Comparison of ENCODE assay signal across 22 cellular contexts in genomic region chr2:43718530-43719124, GRCh38. TPM values are rescaled to one million over a fixed set of nuclear protein-coding genes. Genes with fewer than 3 reads are reported as not detected.
DNase-seq lines count a peak whose midpoint lies in the region; ATAC-seq, FAIRE-seq and TF ChIP-seq lines count a peak whose summit lies in the region.
"Had no signal": no experiment of that assay in that cellular context is flagged by ENCODE, and none has a peak within 500 bp of the region (broad histone marks: within the 10 kb centered on the region; RNA-seq: fewer than 3 reads in every experiment).

No MANE protein-coding gene starts in this region.

- intact Hi-C loops in activated T-helper 1 cell treated with anti-CD3 and anti-CD28 coated beads, Interleukin-12 subunit alpha, Interleukin-12 subunit beta, Interleukin-2, Interleukin-4 antibody, amounts not matched to agents 30 ng/mL and 10 ng/mL and 1 ng/mL, durations not matched to agents 14 hours and 24 hours and 36 hours (cut with micrococcal nuclease), result no loop called here

- H3K9me3 Mint-ChIP-seq in activated T-helper 1 cell treated with anti-CD3 and anti-CD28 coated beads, Interleukin-12 subunit alpha, Interleukin-12 subunit beta, Interleukin-2, Interleukin-4 antibody, amounts not matched to agents 30 ng/mL and 10 ng/mL and 1 ng/mL, durations not matched to agents 14 hours and 24 hours and 36 hours, result no peaks in the 10 kb centered on the region
- H3K9me3 Mint-ChIP-seq: activated CD4-positive, alpha-beta T cell treated with anti-CD3 and anti-CD28 coated beads, Interleukin-2, amount 10 ng/mL, durations not matched to agents 7 days and 5 days; effector memory CD8-positive, alpha-beta T cell had no signal

- DNase-seq in GM18507 (ENCODE audit: extremely low spot score, insufficient read length, low read depth) (no peak), fibroblast of villous mesenchyme (ENCODE audit: low read depth) (peak; percentile 61), mucosa of gallbladder (ENCODE audit: low spot score) (no peak), HPDE6-E6E7 (ENCODE audit: extremely low spot score) (no peak)
- DNase-seq in activated T-helper 1 cell treated with anti-CD3 and anti-CD28 coated beads, Interleukin-12 subunit alpha, Interleukin-12 subunit beta, Interleukin-2, Interleukin-4 antibody, amounts not matched to agents 30 ng/mL and 10 ng/mL and 1 ng/mL, durations not matched to agents 14 hours and 24 hours and 36 hours (ENCODE audit: low spot score), result no peak
- DNase-seq: activated CD4-positive, alpha-beta T cell treated with anti-CD3 and anti-CD28 coated beads, Interleukin-2, amount 10 ng/mL, durations not matched to agents 7 days and 5 days; cerebellar nuclear complex; COR-L47; effector memory CD8-positive, alpha-beta T cell; heart right ventricle; KG1; naive B cell; NCI-H748 treated with DMSO at 0.1 percent for 48 hours; Peyer's patch; posterior cingulate gyrus; stimulated activated CD4-positive, alpha-beta T cell treated with anti-CD3 and anti-CD28 coated beads, Interleukin-4, amount 100 ng/mL, for 24 hours had no signal

- H3K4me3 ChIP-seq in fibroblast of villous mesenchyme (ENCODE audit: low read depth, low read length), result no peak overlapping the region
- H3K4me3 ChIP-seq: heart right ventricle, Peyer's patch, skin epidermis had no signal

- H3K4me1 Mint-ChIP-seq in activated T-helper 1 cell treated with anti-CD3 and anti-CD28 coated beads, Interleukin-12 subunit alpha, Interleukin-12 subunit beta, Interleukin-2, Interleukin-4 antibody, amounts not matched to agents 30 ng/mL and 10 ng/mL and 1 ng/mL, durations not matched to agents 14 hours and 24 hours and 36 hours (ENCODE audit: low read depth), result no peaks in the 10 kb centered on the region
- H3K4me1 Mint-ChIP-seq: activated CD4-positive, alpha-beta T cell treated with anti-CD3 and anti-CD28 coated beads, Interleukin-2, amount 10 ng/mL, durations not matched to agents 7 days and 5 days had no signal

- TF ChIP-seq CTCF in fibroblast of villous mesenchyme (IDR thresholded peaks at IDR 0.05; ENCODE audit: insufficient read depth, low read depth, low read length), result no peak

- no peaks in the 10 kb centered on the region for H3K27me3 Mint-ChIP-seq in activated T-helper 1 cell treated with anti-CD3 and anti-CD28 coated beads, Interleukin-12 subunit alpha, Interleukin-12 subunit beta, Interleukin-2, Interleukin-4 antibody, amounts not matched to agents 30 ng/mL and 10 ng/mL and 1 ng/mL, durations not matched to agents 14 hours and 24 hours and 36 hours (ENCODE audit: insufficient read depth)

- ATAC-seq in GM21619 (IDR thresholded peaks at IDR 0.05; ENCODE audit: unreplicated experiment) (peak; percentile 78), HG03095 (IDR thresholded peaks at IDR 0.05; ENCODE audit: unreplicated experiment) (peak; percentile 75)
- ATAC-seq: effector memory CD8-positive, alpha-beta T cell; heart right ventricle had no signal

- no peaks in the 10 kb centered on the region for H3K36me3 Mint-ChIP-seq in activated T-helper 1 cell treated with anti-CD3 and anti-CD28 coated beads, Interleukin-12 subunit alpha, Interleukin-12 subunit beta, Interleukin-2, Interleukin-4 antibody, amounts not matched to agents 30 ng/mL and 10 ng/mL and 1 ng/mL, durations not matched to agents 14 hours and 24 hours and 36 hours (ENCODE audit: low read depth)
- H3K36me3 Mint-ChIP-seq: naive B cell had no signal

- FAIRE-seq in GM18507 (lab: Jason Lieb, UNC), result peak; percentile 66
- FAIRE-seq: H1, TTC549 had no signal

- no peak overlapping the region for H3K4me3 Mint-ChIP-seq in activated T-helper 1 cell treated with anti-CD3 and anti-CD28 coated beads, Interleukin-12 subunit alpha, Interleukin-12 subunit beta, Interleukin-2, Interleukin-4 antibody, amounts not matched to agents 30 ng/mL and 10 ng/mL and 1 ng/mL, durations not matched to agents 14 hours and 24 hours and 36 hours
- H3K4me3 Mint-ChIP-seq: activated CD4-positive, alpha-beta T cell treated with anti-CD3 and anti-CD28 coated beads, Interleukin-2, amount 10 ng/mL, durations not matched to agents 7 days and 5 days; effector memory CD8-positive, alpha-beta T cell; naive B cell had no signal

- H3K27ac Mint-ChIP-seq in activated T-helper 1 cell treated with anti-CD3 and anti-CD28 coated beads, Interleukin-12 subunit alpha, Interleukin-12 subunit beta, Interleukin-2, Interleukin-4 antibody, amounts not matched to agents 30 ng/mL and 10 ng/mL and 1 ng/mL, durations not matched to agents 14 hours and 24 hours and 36 hours, result no peak overlapping the region
- H3K27ac Mint-ChIP-seq: activated CD4-positive, alpha-beta T cell treated with anti-CD3 and anti-CD28 coated beads, Interleukin-2, amount 10 ng/mL, durations not matched to agents 7 days and 5 days; effector memory CD8-positive, alpha-beta T cell had no signal

RNA-seq across cellular contexts. Expression of gene C1GALT1C1L, which starts 42.4 kb away (rescaled TPM):
- total RNA-seq in fibroblast of villous mesenchyme (0.86 and 1.3 TPM in 2 replicates), mucosa of gallbladder (0.92 TPM)
- total RNA-seq in activated T-helper 1 cell treated with anti-CD3 and anti-CD28 coated beads, Interleukin-12 subunit alpha, Interleukin-12 subunit beta, Interleukin-2, Interleukin-4 antibody, amounts not matched to agents 30 ng/mL and 10 ng/mL and 1 ng/mL, durations not matched to agents 14 hours and 24 hours and 36 hours, result not detected in 2 replicates
- total RNA-seq: activated CD4-positive, alpha-beta T cell treated with anti-CD3 and anti-CD28 coated beads, Interleukin-2, amount 10 ng/mL, durations not matched to agents 7 days and 5 days; H1; lung microvascular endothelial cell; Peyer's patch had no signal

RNA-seq across cellular contexts. Expression of gene DYNC2LI1, which starts 55.2 kb away (rescaled TPM):
- total RNA-seq in fibroblast of villous mesenchyme, result 17.4 and 28.9 TPM in 2 replicates
- total RNA-seq in mucosa of gallbladder, result 26.2 TPM
- total RNA-seq in activated T-helper 1 cell treated with anti-CD3 and anti-CD28 coated beads, Interleukin-12 subunit alpha, Interleukin-12 subunit beta, Interleukin-2, Interleukin-4 antibody, amounts not matched to agents 30 ng/mL and 10 ng/mL and 1 ng/mL, durations not matched to agents 14 hours and 24 hours and 36 hours, result 6.2 and 6.6 TPM in 2 replicates
